ENCODE assay signal across 23 cellular contexts in the genomic region with DNA sequence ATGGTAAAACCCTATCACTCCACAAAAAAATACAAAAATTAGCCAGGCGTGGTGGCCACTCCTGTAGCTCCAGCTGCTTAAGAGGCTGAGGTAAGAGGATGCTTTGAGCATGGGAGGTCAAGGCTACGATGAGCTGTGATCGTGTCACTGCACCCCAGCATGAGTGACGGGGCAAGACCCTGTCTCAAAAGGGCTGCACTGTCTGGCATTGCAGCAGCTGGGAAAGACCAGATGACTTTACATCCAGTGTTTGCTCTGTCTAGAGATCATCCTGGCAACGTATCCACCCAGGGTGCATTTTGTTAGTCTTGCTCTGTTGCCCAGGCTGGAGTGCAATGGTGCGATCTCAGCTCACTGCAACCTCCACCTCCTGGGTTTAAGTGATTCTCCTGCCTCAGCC.
"Had no signal": no experiment of that assay in that cellular context is flagged by ENCODE, and none has a peak within 500 bp of the region (broad histone marks: within the 10 kb centered on the region; RNA-seq: fewer than 3 reads in every experiment).

No MANE protein-coding gene starts in this region.

- H3K4me1 ChIP-seq: body of pancreas, lower lobe of right lung, suprapubic skin had no signal

- H3K27me3 ChIP-seq: body of pancreas, dorsolateral prefrontal cortex, suprapubic skin had no signal

- H3K27ac ChIP-seq: dorsolateral prefrontal cortex, epithelial cell of prostate, lower lobe of right lung, suprapubic skin had no signal

- DNase-seq: activated B cell treated with CpG ODN at 0.5 μM for 24 hours; activated CD4-positive, alpha-beta memory T cell treated with anti-CD3 and anti-CD28 coated beads, Interleukin-2, amount 10 ng/mL, durations not matched to agents 7 days and 5 days; activated CD4-positive, alpha-beta T cell treated with anti-CD3 and anti-CD28 coated beads for 4 hours; activated CD8-positive, alpha-beta memory T cell treated with anti-CD3 and anti-CD28 coated beads, Interleukin-2, amount 10 ng/mL, durations not matched to agents 7 days and 5 days; amniotic stem cell; body of pancreas; dorsolateral prefrontal cortex; foreskin fibroblast; hypothalamus; islet precursor cell; lower lobe of right lung; midbrain; occipital lobe; stimulated activated CD4-positive, alpha-beta T cell treated with anti-CD3 and anti-CD28 coated beads, Interleukin-15, amount 100 ng/mL, for 24 hours; stimulated activated CD4-positive, alpha-beta T cell treated with anti-CD3 and anti-CD28 coated beads, Interleukin-2, amount 100 ng/mL, for 48 hours; stimulated activated naive CD8-positive, alpha-beta T cell treated with anti-CD3 and anti-CD28 coated beads, Interleukin-15, amount 100 ng/mL, for 72 hours had no signal

- H3K27ac Mint-ChIP-seq: activated B cell treated with CpG ODN at 0.5 μM for 24 hours; activated CD4-positive, alpha-beta memory T cell treated with anti-CD3 and anti-CD28 coated beads, Interleukin-2, amount 10 ng/mL, durations not matched to agents 7 days and 5 days; activated CD8-positive, alpha-beta memory T cell treated with anti-CD3 and anti-CD28 coated beads, Interleukin-2, amount 10 ng/mL, durations not matched to agents 7 days and 5 days; activated naive CD8-positive, alpha-beta T cell; stimulated activated naive CD8-positive, alpha-beta T cell treated with anti-CD3 and anti-CD28 coated beads, Interleukin-15, amount 100 ng/mL, for 72 hours; T-helper 2 cell treated with Interferon-gamma antibody and Interleukin-4, amounts not matched to agents 5 μg/mL and 100 μg/mL, for 36 hours had no signal

- H3K9me3 Mint-ChIP-seq: activated B cell treated with CpG ODN at 0.5 μM for 24 hours; activated CD4-positive, alpha-beta memory T cell treated with anti-CD3 and anti-CD28 coated beads, Interleukin-2, amount 10 ng/mL, durations not matched to agents 7 days and 5 days; T-helper 2 cell treated with Interferon-gamma antibody and Interleukin-4, amounts not matched to agents 5 μg/mL and 100 μg/mL, for 36 hours had no signal

- H3K4me1 Mint-ChIP-seq: activated B cell treated with CpG ODN at 0.5 μM for 24 hours; activated CD4-positive, alpha-beta memory T cell treated with anti-CD3 and anti-CD28 coated beads, Interleukin-2, amount 10 ng/mL, durations not matched to agents 7 days and 5 days; activated CD8-positive, alpha-beta memory T cell treated with anti-CD3 and anti-CD28 coated beads, Interleukin-2, amount 10 ng/mL, durations not matched to agents 7 days and 5 days; stimulated activated naive CD8-positive, alpha-beta T cell treated with anti-CD3 and anti-CD28 coated beads, Interleukin-15, amount 100 ng/mL, for 72 hours had no signal

- H3K36me3 ChIP-seq: lower lobe of right lung, suprapubic skin had no signal

- FAIRE-seq: TTC549 had no signal

- H3K4me3 Mint-ChIP-seq: activated B cell treated with CpG ODN at 0.5 μM for 24 hours; activated CD4-positive, alpha-beta memory T cell treated with anti-CD3 and anti-CD28 coated beads, Interleukin-2, amount 10 ng/mL, durations not matched to agents 7 days and 5 days; activated CD8-positive, alpha-beta memory T cell treated with anti-CD3 and anti-CD28 coated beads, Interleukin-2, amount 10 ng/mL, durations not matched to agents 7 days and 5 days; activated naive CD8-positive, alpha-beta T cell; stimulated activated naive CD8-positive, alpha-beta T cell treated with anti-CD3 and anti-CD28 coated beads, Interleukin-15, amount 100 ng/mL, for 72 hours; T-helper 2 cell treated with Interferon-gamma antibody and Interleukin-4, amounts not matched to agents 5 μg/mL and 100 μg/mL, for 36 hours; type B pancreatic cell had no signal

- H3K9me3 ChIP-seq: body of pancreas, lower lobe of right lung, suprapubic skin had no signal

- ATAC-seq: activated CD8-positive, alpha-beta memory T cell treated with anti-CD3 and anti-CD28 coated beads, Interleukin-2, amount 10 ng/mL, durations not matched to agents 7 days and 5 days; body of pancreas; lower lobe of right lung; stimulated activated naive CD8-positive, alpha-beta T cell treated with anti-CD3 and anti-CD28 coated beads, Interleukin-15, amount 100 ng/mL, for 72 hours had no signal

- H3K36me3 Mint-ChIP-seq: activated CD8-positive, alpha-beta memory T cell treated with anti-CD3 and anti-CD28 coated beads, Interleukin-2, amount 10 ng/mL, durations not matched to agents 7 days and 5 days had no signal

- H3K4me3 ChIP-seq: body of pancreas, dorsolateral prefrontal cortex, lower lobe of right lung, skin epidermis, suprapubic skin had no signal

- H3K27me3 Mint-ChIP-seq: activated B cell treated with CpG ODN at 0.5 μM for 24 hours; activated CD4-positive, alpha-beta memory T cell treated with anti-CD3 and anti-CD28 coated beads, Interleukin-2, amount 10 ng/mL, durations not matched to agents 7 days and 5 days; activated CD8-positive, alpha-beta memory T cell treated with anti-CD3 and anti-CD28 coated beads, Interleukin-2, amount 10 ng/mL, durations not matched to agents 7 days and 5 days; type B pancreatic cell had no signal
